8 cellular contexts compared by ENCODE assay signal in genomic region chr17:2056221-2057129, GRCh38. TPM values are rescaled to one million over a fixed set of nuclear protein-coding genes. Genes with fewer than 3 reads are reported as not detected.
DNase-seq lines count a peak whose midpoint lies in the region; ATAC-seq and TF ChIP-seq lines count a peak whose summit lies in the region.

No MANE protein-coding gene starts in this region.

- H3K4me3 Mint-ChIP-seq in T-helper 2 cell treated with Interferon-gamma antibody and Interleukin-4, amounts not matched to agents 5 μg/mL and 100 μg/mL, for 36 hours = peak overlapping the region; percentile 81

- H2AFZ ChIP-seq in neural cell (ENCODE audit: low read depth, low read length) = no peak overlapping the region

- H3K4me2 ChIP-seq in neural cell (ENCODE audit: low read length) = no peak overlapping the region

- peak overlapping the region; percentile 77 for H3K27ac Mint-ChIP-seq in T-helper 2 cell treated with Interferon-gamma antibody and Interleukin-4, amounts not matched to agents 5 μg/mL and 100 μg/mL, for 36 hours

- H3K36me3 ChIP-seq in effector memory CD4-positive, alpha-beta T cell (ENCODE audit: control insufficient read depth, insufficient read depth, low read length) = peaks cover 12% of the 10 kb centered on the region
- no peaks in the 10 kb centered on the region for H3K36me3 ChIP-seq in neural cell (ENCODE audit: insufficient read depth, low read length)

- ATAC-seq in GM21390 (IDR thresholded peaks at IDR 0.05; ENCODE audit: unreplicated experiment) = no peak

- DNase-seq in Daoy (ENCODE audit: low read depth) = peak; percentile 11
- peak; percentile 50 for DNase-seq in T-helper 2 cell treated with Interferon-gamma antibody and Interleukin-4, amounts not matched to agents 5 μg/mL and 100 μg/mL, for 36 hours (ENCODE audit: low spot score)
- DNase-seq in effector memory CD4-positive, alpha-beta T cell = peak in 2 of 3 donors; percentile 33 to 34
- no peak for DNase-seq in GDM1 (lab: John Stamatoyannopoulos, UW)
- DNase-seq in NCI-H345 treated with DMSO at 0.1 percent for 48 hours (lab: John Stamatoyannopoulos, UW; ENCODE audit: unreplicated experiment) = no peak
- no peak for DNase-seq in NCI-H2227 (lab: John Stamatoyannopoulos, UW; ENCODE audit: unreplicated experiment)

- peaks cover 27% of the 10 kb centered on the region for H3K36me3 Mint-ChIP-seq in T-helper 2 cell treated with Interferon-gamma antibody and Interleukin-4, amounts not matched to agents 5 μg/mL and 100 μg/mL, for 36 hours (ENCODE audit: low read depth)

- no peaks in the 10 kb centered on the region for H3F3A ChIP-seq in neural cell (ENCODE audit: insufficient read depth, low read length, poor library complexity, severe bottlenecking)

- peaks cover 13% of the 10 kb centered on the region for H3K27me3 Mint-ChIP-seq in T-helper 2 cell treated with Interferon-gamma antibody and Interleukin-4, amounts not matched to agents 5 μg/mL and 100 μg/mL, for 36 hours (ENCODE audit: low read depth)

- H3K9me3 Mint-ChIP-seq in T-helper 2 cell treated with Interferon-gamma antibody and Interleukin-4, amounts not matched to agents 5 μg/mL and 100 μg/mL, for 36 hours = no peaks in the 10 kb centered on the region

- no peaks in the 10 kb centered on the region for H3K9me3 ChIP-seq in effector memory CD4-positive, alpha-beta T cell (ENCODE audit: control insufficient read depth, low read length)
- peaks cover 5% of the 10 kb centered on the region for H3K9me3 ChIP-seq in neural cell (ENCODE audit: low read length)

- H4K20me1 ChIP-seq in neural cell (ENCODE audit: insufficient read depth) = no peaks in the 10 kb centered on the region

- H3K27ac ChIP-seq in effector memory CD4-positive, alpha-beta T cell (ENCODE audit: insufficient read depth, low read length, poor library complexity, severe bottlenecking) = no peak overlapping the region
- H3K27ac ChIP-seq in neural cell (ENCODE audit: low read length) = no peak overlapping the region

- peaks cover 25% of the 10 kb centered on the region for H3K4me1 Mint-ChIP-seq in T-helper 2 cell treated with Interferon-gamma antibody and Interleukin-4, amounts not matched to agents 5 μg/mL and 100 μg/mL, for 36 hours (ENCODE audit: low read depth)

- H3K9me2 ChIP-seq in neural cell (ENCODE audit: insufficient read depth, low read length) = no peaks in the 10 kb centered on the region

- H3K79me2 ChIP-seq in neural cell (replicated peaks; ENCODE audit: insufficient read depth, low read length) = no peaks in the 10 kb centered on the region

- peak; percentile 7 for TF ChIP-seq RAD21 in neural cell (conservative IDR thresholded peaks at IDR 0.05)

- peak; percentile 41 for TF ChIP-seq CTCF in neural cell (IDR thresholded peaks at IDR 0.05; ENCODE audit: poor library complexity, severe bottlenecking)

- no peak for TF ChIP-seq EP300 in neural cell (conservative IDR thresholded peaks at IDR 0.05; ENCODE audit: poor library complexity, severe bottlenecking)

- H3K9ac ChIP-seq in neural cell (ENCODE audit: low read length) = no peak overlapping the region

- peak overlapping the region; percentile 49 for H3K4me3 ChIP-seq in effector memory CD4-positive, alpha-beta T cell (ENCODE audit: insufficient read depth, low read depth, low read length, poor library complexity, severe bottlenecking)
- no peak overlapping the region for H3K4me3 ChIP-seq in neural cell (ENCODE audit: low read length)

- peaks cover 32% of the 10 kb centered on the region for H3K4me1 ChIP-seq in effector memory CD4-positive, alpha-beta T cell (ENCODE audit: control insufficient read depth, insufficient read depth, low read length, poor library complexity, severe bottlenecking)

- no peaks in the 10 kb centered on the region for H3K27me3 ChIP-seq in effector memory CD4-positive, alpha-beta T cell (replicated peaks; ENCODE audit: control insufficient read depth, insufficient read depth, low read length, poor library complexity, severe bottlenecking)
- H3K27me3 ChIP-seq in neural cell (ENCODE audit: insufficient read depth, low read depth, low read length) = peaks cover 79% of the 10 kb centered on the region

TF ChIP-seq in neural cell, 6 proteins besides CTCF, POLR2A, EP300 and RAD21:
- peak; percentile 20 for TF ChIP-seq SMC3 (conservative IDR thresholded peaks at IDR 0.05; ENCODE audit: poor library complexity)
- TF ChIP-seq MXI1 (conservative IDR thresholded peaks at IDR 0.05; ENCODE audit: poor library complexity, severe bottlenecking) = peak; percentile 24
- no peak for TF ChIP-seq EZH2 (IDR thresholded peaks at IDR 0.05; ENCODE audit: borderline replicate concordance, insufficient read depth, low read length, poor library complexity, severe bottlenecking)

RNA-seq across cellular contexts. Expression of gene HIC1, which starts 1.6 kb away (rescaled TPM):
- total RNA-seq in Daoy (2014; rRNA removed; shearing (Covaris generic)) = 10.4 and 12.2 TPM in 2 replicates
- polyA plus RNA-seq in neural cell = 1.7 and 2.8 TPM in 2 replicates
- polyA minus RNA-seq in neural cell = 3.8 and 6.1 TPM in 2 replicates

RNA-seq across cellular contexts. Expression of gene OVCA2, which starts 14.7 kb away (rescaled TPM):
- total RNA-seq in Daoy (2014; rRNA removed; shearing (Covaris generic)) = 83.3 and 93.3 TPM in 2 replicates
- polyA plus RNA-seq in neural cell = 48.6 and 54.4 TPM in 2 replicates
- 28.4 and 31.9 TPM in 2 replicates for polyA minus RNA-seq in neural cell

RNA-seq across cellular contexts. Expression of gene DPH1, which starts 26.5 kb away (rescaled TPM):
- total RNA-seq in Daoy (2014; rRNA removed; shearing (Covaris generic)) = 45.2 TPM in 2 replicates
- 42.1 and 44.8 TPM in 2 replicates for polyA plus RNA-seq in neural cell
- 22.6 and 28.5 TPM in 2 replicates for polyA minus RNA-seq in neural cell

RNA-seq across cellular contexts. Expression of gene RTN4RL1, which starts 31.3 kb away (rescaled TPM):
- 0.83 TPM in 1 of 2 replicates, not detected in the other for total RNA-seq in Daoy (2014; rRNA removed; shearing (Covaris generic))
- polyA plus RNA-seq in neural cell = 6.6 and 8.1 TPM in 2 replicates
- polyA minus RNA-seq in neural cell = 11.9 TPM in 2 replicates

Comparison
In these comparisons a context has a peak if more than half of its experiments do, and no peak if none do; other contexts are left out.
1. DNase-seq: peak in Daoy (single experiment), T-helper 2 cell treated with Interferon-gamma antibody and Interleukin-4, amounts not matched to agents 5 μg/mL and 100 μg/mL, for 36 hours (single experiment) and effector memory CD4-positive, alpha-beta T cell (2 of 3); none in GDM1 (single experiment), NCI-H345 treated with DMSO at 0.1 percent for 48 hours (single experiment) and NCI-H2227 (single experiment).